ENCODE assay signal across 1 cellular context in genomic region chr19:23774156-23774971, GRCh38.
TF ChIP-seq lines count a peak whose summit lies in the region.

No MANE protein-coding gene starts in this region.

TF ChIP-seq in K562, 482 proteins besides CTCF, POLR2A, EP300 and RAD21 (continued from another document):
- TF ChIP-seq ZBTB40 (IDR thresholded peaks at IDR 0.05), result no peak
- no peak for TF ChIP-seq ZBTB40 (CRISPR knock-in tag; IDR thresholded peaks at IDR 0.05)
